In genomic region chrX:154517101-154517781, GRCh38 we compare ENCODE assay signal across 1 cellular context.
A peak's percentile ranks its signal among the peaks of the same experiment; 100 is the strongest.
TF ChIP-seq lines count a peak whose summit lies in the region.

No MANE protein-coding gene starts in this region.

TF ChIP-seq in HepG2, 621 proteins besides CTCF, POLR2A, EP300 and RAD21 (continued from another document and continues in another):
- TF ChIP-seq MYC (CRISPR knock-in tag; IDR thresholded peaks at IDR 0.05; ENCODE audit: borderline replicate concordance) (no peak), BORCS8-MEF2B (CRISPR knock-in tag; IDR thresholded peaks at IDR 0.05) (no peak), MEIS1 (CRISPR knock-in tag; IDR thresholded peaks at IDR 0.05; ENCODE audit: borderline replicate concordance) (0 out of 2 replicates have a peak, but pooled peaks have one; percentile 42), ZSCAN29 (CRISPR knock-in tag; conservative IDR thresholded peaks at IDR 0.05) (no peak), U2AF2 (IDR thresholded peaks at IDR 0.05; ENCODE audit: low read depth, low read length) (no peak), ZNF33B (CRISPR knock-in tag; IDR thresholded peaks at IDR 0.05) (no peak), NFE2 (CRISPR knock-in tag; IDR thresholded peaks at IDR 0.05) (no peak), MIER2 (CRISPR knock-in tag; IDR thresholded peaks at IDR 0.05) (no peak), TRIM24 (CRISPR knock-in tag; IDR thresholded peaks at IDR 0.05) (no peak), ZNF75D (CRISPR knock-in tag; IDR thresholded peaks at IDR 0.05; ENCODE audit: borderline replicate concordance) (no peak), ZNF124 (CRISPR knock-in tag; IDR thresholded peaks at IDR 0.05) (no peak), GATA4 (IDR thresholded peaks at IDR 0.05; ENCODE audit: borderline replicate concordance, low read depth) (no peak), SNAPC2 (CRISPR knock-in tag; IDR thresholded peaks at IDR 0.05) (no peak), EHMT2 (IDR thresholded peaks at IDR 0.05; ENCODE audit: borderline replicate concordance, low read depth, low read length) (no peak), ZBTB42 (CRISPR knock-in tag; IDR thresholded peaks at IDR 0.05) (no peak), ZXDC (CRISPR knock-in tag; IDR thresholded peaks at IDR 0.05) (no peak), CEBPZ (IDR thresholded peaks at IDR 0.05; ENCODE audit: low read length) (no peak), ZNF10 (CRISPR knock-in tag; IDR thresholded peaks at IDR 0.05; ENCODE audit: borderline replicate concordance, low read depth) (no peak), ZNF251 (CRISPR knock-in tag; IDR thresholded peaks at IDR 0.05) (no peak), ZNF331 (CRISPR knock-in tag; IDR thresholded peaks at IDR 0.05) (no peak), SNAI1 (CRISPR knock-in tag; IDR thresholded peaks at IDR 0.05; ENCODE audit: borderline replicate concordance) (no peak), ZNF782 (CRISPR knock-in tag; IDR thresholded peaks at IDR 0.05; ENCODE audit: borderline replicate concordance) (no peak), KDM5A (IDR thresholded peaks at IDR 0.05; ENCODE audit: borderline replicate concordance, low read length) (no peak), ZBTB4 (CRISPR knock-in tag; IDR thresholded peaks at IDR 0.05; ENCODE audit: borderline replicate concordance) (no peak), RCOR2 (CRISPR knock-in tag; IDR thresholded peaks at IDR 0.05) (no peak), ZNF558 (CRISPR knock-in tag; IDR thresholded peaks at IDR 0.05; ENCODE audit: borderline replicate concordance) (no peak), HDAC1 (CRISPR knock-in tag; IDR thresholded peaks at IDR 0.05) (peak; percentile 49; the same call in 1 of the 2 replicates), GZF1 (CRISPR knock-in tag; IDR thresholded peaks at IDR 0.05) (peak; percentile 94; the same call in 1 of the 2 replicates), YY1 (IDR thresholded peaks at IDR 0.05; ENCODE audit: insufficient read depth, insufficient replicate concordance, low read depth, low read length) (no peak), HMGXB4 (CRISPR knock-in tag; IDR thresholded peaks at IDR 0.05; ENCODE audit: borderline replicate concordance in 1 of 2, low read depth in 1 of 2) (no peak), ZGPAT (CRISPR knock-in tag; IDR thresholded peaks at IDR 0.05) (peak; percentile 45; the same call in 1 of the 2 replicates), ZNF616 (CRISPR knock-in tag; IDR thresholded peaks at IDR 0.05; ENCODE audit: low read depth) (no peak), XBP1 (CRISPR knock-in tag; IDR thresholded peaks at IDR 0.05) (no peak), MLXIP (CRISPR knock-in tag; IDR thresholded peaks at IDR 0.05; ENCODE audit: borderline replicate concordance) (no peak), STAG1 (CRISPR knock-in tag; IDR thresholded peaks at IDR 0.05) (no peak), CBX5 (CRISPR knock-in tag; IDR thresholded peaks at IDR 0.05; ENCODE audit: borderline replicate concordance) (no peak), NR2F1 (CRISPR knock-in tag; IDR thresholded peaks at IDR 0.05) (no peak), ZSCAN9 (CRISPR knock-in tag; IDR thresholded peaks at IDR 0.05; ENCODE audit: borderline replicate concordance) (no peak), IRX3 (CRISPR knock-in tag; IDR thresholded peaks at IDR 0.05; ENCODE audit: borderline replicate concordance, low read depth) (no peak), JUNB (CRISPR knock-in tag; IDR thresholded peaks at IDR 0.05; ENCODE audit: borderline replicate concordance) (no peak), MXD4 (CRISPR knock-in tag; IDR thresholded peaks at IDR 0.05) (no peak)
